In the genomic region with DNA sequence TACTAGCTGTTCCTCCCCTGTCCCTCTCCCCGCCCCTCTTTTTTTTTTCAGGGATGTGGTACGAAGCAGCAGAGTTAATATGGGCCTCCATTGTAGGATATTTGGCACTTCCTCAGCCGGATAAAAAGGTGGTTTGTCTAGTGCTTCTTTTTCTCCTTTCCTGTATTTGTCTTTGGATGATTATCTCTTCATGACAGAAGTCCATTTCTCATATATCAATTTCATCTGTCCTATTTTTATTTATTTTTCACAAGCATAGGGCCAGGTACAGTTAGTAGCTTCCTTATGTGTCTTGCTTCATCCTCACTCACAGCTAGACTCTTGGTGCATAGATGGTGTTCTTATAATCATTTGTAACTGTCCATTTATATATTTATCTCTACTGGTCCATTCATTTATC, we compare ENCODE assay signal across 26 cellular contexts.
"Had no signal": no experiment of that assay in that cellular context is flagged by ENCODE, and none has a peak within 500 bp of the region (broad histone marks: within the 10 kb centered on the region; RNA-seq: fewer than 3 reads in every experiment).

No MANE protein-coding gene starts in this region.

- DNase-seq: stimulated activated CD4-positive, alpha-beta T cell treated with anti-CD3 and anti-CD28 coated beads, Interleukin-2, amount 100 ng/mL, for 48 hours; stimulated activated CD4-positive, alpha-beta T cell treated with anti-CD3 and anti-CD28 coated beads, Interleukin-4, amount 100 ng/mL, for 1 hour; stimulated activated CD4-positive, alpha-beta T cell treated with anti-CD3 and anti-CD28 coated beads, Interleukin-4, amount 100 ng/mL, for 24 hours; stimulated activated CD4-positive, alpha-beta T cell treated with anti-CD3 and anti-CD28 coated beads, Interleukin-4, amount 100 ng/mL, for 4 hours; stimulated activated CD8-positive, alpha-beta memory T cell treated with anti-CD3 and anti-CD28 coated beads, Interleukin-4, amount 100 ng/mL, for 48 hours; stimulated activated naive B cell treated with anti-CD40 and anti-IgM and Interleukin-4, amounts not matched to agents 10 μg/mL and 1 μg/mL and 100 μg/mL, for 72 hours; stimulated activated naive CD4-positive, alpha-beta T cell; stimulated activated naive CD4-positive, alpha-beta T cell treated with Interleukin-2 at 50 U/mL for 16 hours; stimulated activated naive CD8-positive, alpha-beta T cell treated with anti-CD3 and anti-CD28 coated beads, Interleukin-15, amount 100 ng/mL, for 72 hours; stimulated activated naive CD8-positive, alpha-beta T cell treated with anti-CD3 and anti-CD28 coated beads, Interleukin-15, Interleukin-2, amounts not matched to agents 100 U/mL and 50 U/mL, for 24 hours; stomach; substantia nigra; testis; thyroid gland; tibial artery; transverse colon; trophoblast cell; upper lobe of left lung; upper lobe of right lung; uterus had no signal

- H3K4me3 ChIP-seq: stomach, suprapubic skin, testis, thoracic aorta, thyroid gland, tibial artery, tibial nerve, transverse colon, upper lobe of left lung, upper lobe of right lung, uterus, vagina had no signal

- H3K36me3 ChIP-seq: uterus had no signal

- ATAC-seq: stimulated activated effector memory CD8-positive, alpha-beta T cell treated with anti-CD3 and anti-CD28 coated beads, Interleukin-12 subunit alpha, Interleukin-12 subunit beta, amount 100 ng/mL, for 72 hours; stimulated activated memory B cell treated with anti-CD40 and anti-IgM and Interleukin-4, amounts not matched to agents 10 μg/mL and 1 μg/mL and 100 μg/mL, for 72 hours; stimulated activated naive B cell treated with anti-CD40 and anti-IgM and Interleukin-4, amounts not matched to agents 10 μg/mL and 1 μg/mL and 100 μg/mL, for 72 hours; stimulated activated naive CD8-positive, alpha-beta T cell treated with anti-CD3 and anti-CD28 coated beads, Interleukin-15, amount 100 ng/mL, for 72 hours; stimulated activated naive CD8-positive, alpha-beta T cell treated with anti-CD3 and anti-CD28 coated beads, Interleukin-15, Interleukin-2, amounts not matched to agents 100 U/mL and 50 U/mL, for 24 hours; upper lobe of right lung had no signal

- H3K9me3 ChIP-seq: stomach, suprapubic skin, testis, thoracic aorta, thyroid gland, tibial artery, tibial nerve, transverse colon, upper lobe of left lung, upper lobe of right lung, uterus, vagina had no signal

- H3K4me1 ChIP-seq: stomach, suprapubic skin, testis, thyroid gland, tibial artery, tibial nerve, transverse colon, upper lobe of left lung, upper lobe of right lung, uterus, vagina had no signal

- H3K27me3 ChIP-seq: stomach, suprapubic skin, testis, thyroid gland, tibial artery, tibial nerve, transverse colon, upper lobe of left lung, upper lobe of right lung, uterus, vagina had no signal

- H3K27ac ChIP-seq: stomach, suprapubic skin, testis, thoracic aorta, thyroid gland, tibial artery, tibial nerve, transverse colon, upper lobe of left lung, upper lobe of right lung, uterus, vagina had no signal
